In genomic region chr9:124308606-124309310, GRCh38 we compare ENCODE assay signal across 20 cellular contexts. TPM values are rescaled to one million over a fixed set of nuclear protein-coding genes. Genes with fewer than 3 reads are reported as not detected.
DNase-seq lines count a peak whose midpoint lies in the region; ATAC-seq, FAIRE-seq and TF ChIP-seq lines count a peak whose summit lies in the region.
"Had no signal": no experiment of that assay in that cellular context is flagged by ENCODE, and none has a peak within 500 bp of the region (broad histone marks: within the 10 kb centered on the region; RNA-seq: fewer than 3 reads in every experiment).

No MANE protein-coding gene starts in this region.

- no TSS peak for BruUV-seq in endothelial cell of umbilical vein (replicated peaks; lab: Mats Ljungman, UMichigan)

- no peak overlapping the region for H3K23ac ChIP-seq in neuronal stem cell (ENCODE audit: low read depth, low read length, poor library complexity)

- no peak for TF ChIP-seq EP300 in A549 (IDR thresholded peaks at IDR 0.05)

- H3K18ac ChIP-seq in neuronal stem cell (ENCODE audit: low read length), result peak overlapping the region; percentile 36

- peaks cover 44% of the 10 kb centered on the region for H3K79me2 ChIP-seq in endothelial cell of umbilical vein (ENCODE audit: control insufficient read depth, insufficient read depth, low read length)

- no peak for FAIRE-seq in A549 (lab: Jason Lieb, UNC)
- no peak for FAIRE-seq in endothelial cell of umbilical vein (lab: Jason Lieb, UNC)
- FAIRE-seq: GM12878, small intestine had no signal

- H3K27me3 ChIP-seq in NT2/D1 (ENCODE audit: insufficient read depth, insufficient read length) (no peaks in the 10 kb centered on the region), endothelial cell of umbilical vein (ENCODE audit: control insufficient read depth in 2 of 2, insufficient read depth in 2 of 2, low read length in 2 of 2) (no peaks in the 10 kb centered on the region), neuronal stem cell (ENCODE audit: control insufficient read depth in 3 of 3, insufficient read depth in 3 of 3, low read depth in 1 of 3, low read length in 3 of 3) (no peaks in the 10 kb centered on the region)
- H3K27me3 ChIP-seq: BE2C, cardiac muscle cell, heart left ventricle, suprapubic skin had no signal

- TF ChIP-seq POLR2A in A549 (IDR thresholded peaks at IDR 0.05; ENCODE audit: low read length) (no peak), endothelial cell of umbilical vein (IDR thresholded peaks at IDR 0.05; ENCODE audit: low read depth, low read length) (no peak)

- TF ChIP-seq RAD21 in A549 (conservative IDR thresholded peaks at IDR 0.05 in 1 of 2, IDR thresholded peaks at IDR 0.05 in 1 of 2), result no peak

- no peak overlapping the region for H2AK5ac ChIP-seq in neuronal stem cell (ENCODE audit: low read depth, low read length)

- intact Hi-C loops in endothelial cell of umbilical vein (cut with micrococcal nuclease), result loop anchor here (1.0 to 2.0 kb wide), 5 partner anchors 11 to 176 kb away; no protein-coding TSS in a partner anchor

- peak; percentile 2 to 14; a peak in 3 of 6 replicates for ATAC-seq in A549
- no peak for ATAC-seq in GM19324 (IDR thresholded peaks at IDR 0.05; ENCODE audit: low FRiP score, unreplicated experiment)
- ATAC-seq in GM18867 (IDR thresholded peaks at IDR 0.05; ENCODE audit: unreplicated experiment), result no peak
- ATAC-seq: GM12878; stimulated activated memory B cell treated with anti-CD40 and anti-IgM and Interleukin-4, amounts not matched to agents 10 μg/mL and 1 μg/mL and 100 μg/mL, for 72 hours had no signal

- WGBS in A549 (ENCODE audit: missing lambda C conversion rate), result 73% methylated on average over 17 of the region's 17 CpGs
- WGBS in neuronal stem cell (ENCODE audit: extremely low coverage in 2 of 2, insufficient read length in 2 of 2, insufficient replicate concordance in 1 of 2), 2 donors, result no CpG with 5 or more reads among the region's 17 CpGs

- H4K20me1 ChIP-seq in endothelial cell of umbilical vein (replicated peaks; ENCODE audit: control insufficient read depth, extremely low read depth, insufficient read depth, low read length), result no peaks in the 10 kb centered on the region

- H2BK15ac ChIP-seq in neuronal stem cell (ENCODE audit: low read length), result no peak overlapping the region

- POLR2A ChIA-PET in A549 (lab: Yijun Ruan, JAX), result no interaction called here
- POLR2A ChIA-PET in endothelial cell of umbilical vein (lab: Charles Lee), result no interaction called here

- peaks cover 5% of the 10 kb centered on the region for H3K79me1 ChIP-seq in neuronal stem cell (ENCODE audit: low read depth, low read length)

- no peak overlapping the region for H3K14ac ChIP-seq in neuronal stem cell (ENCODE audit: low read length)

- DNase-seq in A549 (ENCODE audit: low read depth in 1 of 2, low spot score in 1 of 2), result no peak
- DNase-seq in NT2/D1 (ENCODE audit: low read depth, low spot score), result no peak
- no peak for DNase-seq in endothelial cell of umbilical vein (ENCODE audit: low read depth, low spot score)
- no peak for DNase-seq in neuronal stem cell (ENCODE audit: low spot score)
- DNase-seq in stimulated activated CD4-positive, alpha-beta T cell treated with anti-CD3 and anti-CD28 coated beads, Interleukin-4, amount 100 ng/mL, for 1 hour, result no peak
- DNase-seq in RKO (ENCODE audit: low spot score), result no peak
- DNase-seq: activated CD4-positive, alpha-beta memory T cell treated with anti-CD3 and anti-CD28 coated beads for 36 hours; activated CD4-positive, CD25-positive, alpha-beta regulatory T cell; BE2C; DMS79 treated with DMSO at 0.1 percent for 48 hours; heart left ventricle; NCI-H2081; small intestine; stimulated activated CD4-positive, alpha-beta T cell treated with anti-CD3 and anti-CD28 coated beads, Interleukin-2, amount 100 ng/mL, for 24 hours had no signal

- H3K9me3 ChIP-seq in A549 (no peaks in the 10 kb centered on the region), NT2/D1 (ENCODE audit: insufficient read depth, low read length) (no peaks in the 10 kb centered on the region), endothelial cell of umbilical vein (replicated peaks; ENCODE audit: control insufficient read depth, insufficient read depth, low read length) (no peaks in the 10 kb centered on the region), neuronal stem cell (replicated peaks in 1 of 2; ENCODE audit: control insufficient read depth in 2 of 2, insufficient read depth in 1 of 2, low read depth in 1 of 2, low read length in 2 of 2) (no peaks in the 10 kb centered on the region)
- H3K9me3 ChIP-seq: BE2C, heart left ventricle, suprapubic skin had no signal

- H3K27ac ChIP-seq in A549 (peak overlapping the region; percentile 80 to 92), endothelial cell of umbilical vein (ENCODE audit: insufficient read depth, low read depth, low read length) (peak overlapping the region; percentile 84), neuronal stem cell (replicated peaks; ENCODE audit: low read length) (no peak overlapping the region)
- H3K27ac ChIP-seq: cardiac muscle cell, suprapubic skin had no signal

- CTCF ChIA-PET in A549 (lab: Yijun Ruan, JAX), result interaction anchor here (1.0 to 2.2 kb wide), 10 partner anchors 11 to 469 kb away, joined by 3 to 12 read pairs (median 5); no protein-coding TSS in a partner anchor
- CTCF ChIA-PET in endothelial cell of umbilical vein (lab: Charles Lee), result interaction anchor here (1.5 to 1.9 kb wide), 3 partner anchors 12 to 182 kb away, joined by 3 to 10 read pairs (median 8); no protein-coding TSS in a partner anchor

- H2BK12ac ChIP-seq in neuronal stem cell (ENCODE audit: low read length), result no peak overlapping the region

- H2AFZ ChIP-seq in endothelial cell of umbilical vein (ENCODE audit: low read depth, low read length), result no peak overlapping the region
- no peak overlapping the region for H2AFZ ChIP-seq in neuronal stem cell (ENCODE audit: low read length)

- H3K4me1 ChIP-seq in A549, result peaks cover 54% of the 10 kb centered on the region
- peaks cover 23% of the 10 kb centered on the region for H3K4me1 ChIP-seq in NT2/D1 (ENCODE audit: insufficient read depth, insufficient read length)
- peaks cover 31% of the 10 kb centered on the region for H3K4me1 ChIP-seq in endothelial cell of umbilical vein (ENCODE audit: control insufficient read depth, extremely low read depth, insufficient read depth, low read length)
- peaks cover 0 to 7% of the 10 kb centered on the region in 2 donors for H3K4me1 ChIP-seq in neuronal stem cell (ENCODE audit: control insufficient read depth in 2 of 2, insufficient read depth in 1 of 2, low read depth in 1 of 2, low read length in 2 of 2)
- H3K4me1 ChIP-seq: BE2C, suprapubic skin had no signal

- no peak overlapping the region for H2BK120ac ChIP-seq in neuronal stem cell (ENCODE audit: low read depth, low read length)

- H3K9ac ChIP-seq in NT2/D1 (ENCODE audit: insufficient read length, low read depth) (peak overlapping the region; percentile 58), endothelial cell of umbilical vein (replicated peaks; ENCODE audit: extremely low read depth, insufficient read depth, low read length) (peak overlapping the region; percentile 40), neuronal stem cell (ENCODE audit: low read depth, low read length, poor library complexity) (peak overlapping the region; percentile 38)

- peak overlapping the region; percentile 59 for H3K4me2 ChIP-seq in A549
- no peak overlapping the region for H3K4me2 ChIP-seq in endothelial cell of umbilical vein (ENCODE audit: insufficient read depth, low read length)
- H3K4me2 ChIP-seq in neuronal stem cell (ENCODE audit: insufficient read depth, low read length, poor library complexity, severe bottlenecking), result no peak overlapping the region

- H3K4me3 ChIP-seq in A549, result no peak overlapping the region
- H3K4me3 ChIP-seq in NT2/D1 (ENCODE audit: insufficient read length, low read depth), result no peak overlapping the region
- H3K4me3 ChIP-seq in endothelial cell of umbilical vein (replicated peaks in 1 of 3; ENCODE audit: insufficient read depth in 1 of 3, low read depth in 1 of 3, low read length in 3 of 3), result no peak overlapping the region
- no peak overlapping the region for H3K4me3 ChIP-seq in neuronal stem cell (ENCODE audit: low read length in 2 of 2)
- H3K4me3 ChIP-seq: cardiac muscle cell, GM12878, heart left ventricle, suprapubic skin had no signal

- no peak for TF ChIP-seq CTCF in A549 (IDR thresholded peaks at IDR 0.05)
- TF ChIP-seq CTCF in endothelial cell of umbilical vein (IDR thresholded peaks at IDR 0.05; ENCODE audit: extremely low read depth in 1 of 2, insufficient read depth in 1 of 2, low read depth in 1 of 2, low read length in 2 of 2), result no peak

- no peak overlapping the region for H3K4ac ChIP-seq in neuronal stem cell (ENCODE audit: low read length)

- H3K36me3 ChIP-seq in NT2/D1 (ENCODE audit: insufficient read depth, insufficient read length, low read length) (peaks cover 77% of the 10 kb centered on the region), endothelial cell of umbilical vein (ENCODE audit: control insufficient read depth in 2 of 2, extremely low read depth in 1 of 2, insufficient read depth in 2 of 2, low read length in 2 of 2) (peaks cover 3 to 16% of the 10 kb centered on the region in 2 experiments), neuronal stem cell (replicated peaks in 1 of 2; ENCODE audit: control insufficient read depth in 2 of 2, insufficient read depth in 2 of 2, low read length in 2 of 2) (peaks cover 19 to 82% of the 10 kb centered on the region in 2 donors)
- H3K36me3 ChIP-seq: BE2C, cardiac muscle cell had no signal

- H2BK5ac ChIP-seq in neuronal stem cell (ENCODE audit: low read length), result no peak overlapping the region

- dilution Hi-C loops in endothelial cell of umbilical vein (cut with MboI; ENCODE audit: extremely low pct_ligation_motif_present, low sequenced_read_pairs), result loop anchor here (25.0 kb wide), 1 partner anchor 96 kb away; no protein-coding TSS in a partner anchor

- H4K8ac ChIP-seq in neuronal stem cell (ENCODE audit: low read depth, low read length), result no peak overlapping the region

- no peak overlapping the region for H4K91ac ChIP-seq in neuronal stem cell (ENCODE audit: low read depth, low read length, poor library complexity)

- H3K9me1 ChIP-seq in endothelial cell of umbilical vein (replicated peaks; ENCODE audit: control insufficient read depth, extremely low read depth, insufficient read depth, low read length), result no peaks in the 10 kb centered on the region

RNA-seq across cellular contexts. Expression of gene NEK6, which starts 51.0 kb away (rescaled TPM):
- polyA plus RNA-seq in A549 (2011; rRNA removed), result 33.7 and 38.7 TPM in 2 replicates
- polyA plus RNA-seq in A549 (2012; cell fraction: cytosol; rRNA removed), result 52.0 and 59.5 TPM in 2 replicates
- 64.3 and 69.2 TPM in 2 replicates for polyA plus RNA-seq in A549 (2012; cell fraction: nucleus; rRNA removed)
- polyA plus RNA-seq in A549 (2017; fragmentation: RNase III; extraction: RNeasy Plus Mini Kit Qiagen cat#74134 plus additional on column Dnase treatment), result 26.1 to 38.6 TPM (median 29.8 TPM) in 3 replicates
- 49.7 and 58.1 TPM in 2 replicates for polyA minus RNA-seq in A549 (2011; rRNA and poly(A)+ RNA removed)
- total RNA-seq in endothelial cell of umbilical vein, result 65.9 and 67.1 TPM in 2 replicates
- polyA plus RNA-seq in endothelial cell of umbilical vein, result 64.3 and 96.1 TPM in 2 replicates
- polyA plus RNA-seq in endothelial cell of umbilical vein (2011; cell fraction: cytosol; rRNA removed), result 77.1 and 88.2 TPM in 2 replicates
- polyA plus RNA-seq in endothelial cell of umbilical vein (2011; cell fraction: nucleus; rRNA removed), result 79.5 and 84.6 TPM in 2 replicates
- polyA plus RNA-seq in endothelial cell of umbilical vein (2012), result 62.6 and 78.9 TPM in 2 replicates
- 111 and 153 TPM in 2 replicates for polyA minus RNA-seq in endothelial cell of umbilical vein
- polyA minus RNA-seq in endothelial cell of umbilical vein (2011; cell fraction: cytosol; rRNA and poly(A)+ RNA removed), result 5.1 TPM
- 48.7 and 63.7 TPM in 2 replicates for polyA minus RNA-seq in endothelial cell of umbilical vein (2011; cell fraction: nucleus; rRNA and poly(A)+ RNA removed)
- 43.4 TPM for polyA plus RNA-seq in neuronal stem cell (2013, experiment 1 of 2)
- 43.4 TPM for polyA plus RNA-seq in neuronal stem cell (2013, experiment 2 of 2)

Comparison
In these comparisons a context has a peak if more than half of its experiments do, and no peak if none do; other contexts are left out.
1. ATAC-seq: peak in A549 (2 of 2); none in GM19324 (single experiment) and GM18867 (single experiment).
2. Peak in every context shown above with its lines, with median percentiles within 50 percentile points of each other: H3K9ac ChIP-seq.